In the genomic region with DNA sequence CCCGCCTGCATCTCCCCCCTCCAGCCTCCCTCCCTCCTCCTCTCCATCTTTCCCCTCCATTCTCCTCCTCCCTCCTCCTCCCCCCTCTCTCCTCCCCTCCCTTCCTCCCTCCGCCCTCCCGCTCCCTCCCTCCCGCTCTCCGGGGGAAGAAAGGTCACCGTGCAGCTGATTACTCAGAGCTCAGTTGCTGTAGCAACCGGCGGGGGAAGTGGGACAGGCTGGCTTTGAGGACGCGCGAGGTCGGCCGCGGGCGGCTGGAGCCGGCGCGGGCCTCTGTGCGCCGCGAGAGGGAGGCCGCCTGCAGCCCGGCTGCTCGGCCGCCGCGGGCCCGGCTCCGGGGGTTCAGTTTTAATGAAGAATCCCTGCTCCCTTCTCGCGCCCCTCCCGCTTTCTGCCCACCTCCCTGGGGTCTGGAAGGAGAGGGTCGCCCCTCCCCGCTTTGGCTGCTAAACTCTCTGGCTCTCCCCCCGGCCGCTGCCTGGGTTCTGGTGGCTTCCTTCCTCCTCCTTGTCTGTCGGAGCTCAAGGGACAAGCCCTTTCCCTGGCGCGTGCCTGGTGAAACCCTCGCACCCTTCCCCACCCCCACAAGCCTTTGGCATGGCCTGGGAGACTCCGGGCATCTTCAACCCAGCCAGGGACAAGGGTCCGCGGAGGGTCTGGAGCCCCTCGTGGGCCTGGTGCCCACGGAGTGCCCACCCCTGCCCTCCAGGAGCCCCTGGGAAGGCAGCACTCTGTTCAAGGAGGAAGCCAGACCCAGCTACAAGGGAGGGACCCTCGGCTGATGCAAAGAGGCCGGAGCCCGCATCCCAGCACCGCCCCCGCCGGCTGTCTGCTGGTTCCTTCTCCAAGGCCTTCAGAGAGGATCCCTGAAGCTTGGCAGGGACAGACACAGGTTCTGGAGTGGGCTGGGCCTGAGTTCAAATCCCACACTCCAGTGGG, we compare ENCODE assay signal across 1 cellular context.
A peak's percentile ranks its signal among the peaks of the same experiment; 100 is the strongest.
TF ChIP-seq lines count a peak whose summit lies in the region.

No MANE protein-coding gene starts in this region.

TF ChIP-seq in IMR-90, 13 proteins besides CTCF, POLR2A, EP300 and RAD21 (continued from another document):
- TF ChIP-seq BHLHE40 (IDR thresholded peaks at IDR 0.05; ENCODE audit: low read depth, low read length) (no peak; the same call in 1 of the 2 replicates), CHD1 (IDR thresholded peaks at IDR 0.05; ENCODE audit: low read depth, low read length) (peak; percentile 62; the same call in 1 of the 2 replicates), SMC3 (IDR thresholded peaks at IDR 0.05; ENCODE audit: low read depth, low read length) (peak; percentile 32; the same call in 1 of the 2 replicates), FOS (IDR thresholded peaks at IDR 0.05; ENCODE audit: low read depth, low read length) (peak; percentile 72)
